In genomic region chr17:8176197-8176940, GRCh38 we compare ENCODE assay signal across 8 cellular contexts. TPM values are rescaled to one million over a fixed set of nuclear protein-coding genes. Genes with fewer than 3 reads are reported as not detected.
DNase-seq lines count a peak whose midpoint lies in the region; ATAC-seq, FAIRE-seq and TF ChIP-seq lines count a peak whose summit lies in the region.

Gene TMEM107, minus strand, starts transcription at chr17:8176380. Its CDS starts 94 bp downstream, at chr17:8176286.

- peak; percentile 86 for DNase-seq in Daoy (ENCODE audit: low read depth)
- DNase-seq in NCI-H2171 (lab: John Stamatoyannopoulos, UW) = peak; percentile 89
- peak; percentile 80 for DNase-seq in activated B cell treated with CpG ODN at 0.5 μM for 24 hours
- DNase-seq in cardiac fibroblast (ENCODE audit: low read depth in 2 of 2) = peak; percentile 82 to 84
- DNase-seq in immature natural killer cell = peak; percentile 84 to 85 (median 84)
- peak; percentile 86 for DNase-seq in small intestine

- TF ChIP-seq CTCF in activated B cell treated with CpG ODN at 0.5 μM for 24 hours (IDR thresholded peaks at IDR 0.05) (no peak), cardiac fibroblast (IDR thresholded peaks at IDR 0.05; ENCODE audit: low read depth, low read length) (no peak)

- peak; percentile 30 for ATAC-seq in HG02588 (IDR thresholded peaks at IDR 0.05; ENCODE audit: unreplicated experiment)
- ATAC-seq in activated B cell treated with CpG ODN at 0.5 μM for 24 hours (ENCODE audit: low read depth) = peak; percentile 46
- ATAC-seq in HG03469 (IDR thresholded peaks at IDR 0.05; ENCODE audit: unreplicated experiment) = no peak

- H3K36me3 Mint-ChIP-seq in activated B cell treated with CpG ODN at 0.5 μM for 24 hours (ENCODE audit: low read depth) (peaks cover 4% of the 10 kb centered on the region), immature natural killer cell (no peaks in the 10 kb centered on the region)

- H3K36me3 ChIP-seq in small intestine (ENCODE audit: control insufficient read depth in 2 of 2, insufficient read depth in 2 of 2, low read length in 2 of 2) = no peaks in the 10 kb centered on the region

- H3K9me3 ChIP-seq in small intestine (ENCODE audit: control insufficient read depth, low read depth) = no peaks in the 10 kb centered on the region

- H3K4me1 Mint-ChIP-seq in activated B cell treated with CpG ODN at 0.5 μM for 24 hours (peaks cover 44% of the 10 kb centered on the region), immature natural killer cell (peaks cover 44 to 55% of the 10 kb centered on the region in 2 donors)

- no peaks in the 10 kb centered on the region for H3K9me3 Mint-ChIP-seq in activated B cell treated with CpG ODN at 0.5 μM for 24 hours
- no peaks in the 10 kb centered on the region for H3K9me3 Mint-ChIP-seq in immature natural killer cell

- no peaks in the 10 kb centered on the region for H3K27me3 ChIP-seq in small intestine (ENCODE audit: control insufficient read depth in 2 of 2, insufficient read depth in 2 of 2, low read length in 2 of 2)

- H3K4me1 ChIP-seq in small intestine (ENCODE audit: control insufficient read depth in 2 of 2, insufficient read depth in 1 of 2, low read depth in 1 of 2, low read length in 1 of 2) = peaks cover 0 to 7% of the 10 kb centered on the region in 2 donors

- no peak for FAIRE-seq in small intestine (lab: Jason Lieb, UNC)

- POLR2A ChIA-PET in activated B cell treated with CpG ODN at 0.5 μM for 24 hours (lab: Charles Lee) = interaction anchor here (0.6 to 9.2 kb wide), 13 partner anchors 8 to 490 kb away, joined by 3 to 365 read pairs (median 5); partner anchors contain the start of genes BORCS6 and CTC1

- peak within 1 kb of the TSS; percentile 27 to 78 for H3K27ac ChIP-seq in small intestine (ENCODE audit: low read depth in 1 of 2, low read length in 1 of 2)

- intact Hi-C loops in activated B cell treated with CpG ODN at 0.5 μM for 24 hours (cut with micrococcal nuclease) = loop anchor here (1.0 kb wide), 1 partner anchor 124 kb away; no protein-coding TSS in a partner anchor

- CTCF ChIA-PET in activated B cell treated with CpG ODN at 0.5 μM for 24 hours (lab: Charles Lee) = interaction anchor here (2.4 kb wide), 1 partner anchor 10 kb away, joined by 8 read pairs; no protein-coding TSS in a partner anchor

- H3K4me3 ChIP-seq in cardiac fibroblast (replicated peaks in 1 of 2; ENCODE audit: low read depth in 2 of 2, low read length in 2 of 2) (peak within 1 kb of the TSS; percentile 59 to 76), small intestine (ENCODE audit: low read depth in 1 of 2, low read length in 2 of 2) (peak within 1 kb of the TSS; percentile 39 to 71)

- H3K27ac Mint-ChIP-seq in activated B cell treated with CpG ODN at 0.5 μM for 24 hours (peak within 1 kb of the TSS; percentile 89), immature natural killer cell (peak within 1 kb of the TSS; percentile 92 to 100 (median 96))

- 1 to 2% (median 2%) methylated on average over 55 to 56 of the region's 56 CpGs for WGBS in small intestine, 3 donors

- H3K27me3 Mint-ChIP-seq in activated B cell treated with CpG ODN at 0.5 μM for 24 hours (no peaks in the 10 kb centered on the region), immature natural killer cell (ENCODE audit: low read depth in 3 of 3) (peaks cover 11 to 16% (median 11%) of the 10 kb centered on the region in 3 donors)

- H3K4me3 Mint-ChIP-seq in activated B cell treated with CpG ODN at 0.5 μM for 24 hours = peak within 1 kb of the TSS; percentile 90
- peak within 1 kb of the TSS; percentile 91 to 94 (median 93) for H3K4me3 Mint-ChIP-seq in immature natural killer cell

RNA-seq across cellular contexts. Expression of gene TMEM107, which starts in this region (rescaled TPM):
- total RNA-seq in Daoy (2014; rRNA removed; shearing (Covaris generic)) = 23.4 TPM in 2 replicates
- 17.3 and 20.9 TPM in 2 replicates for total RNA-seq in activated B cell treated with CpG ODN at 0.5 μM for 24 hours
- 10 to 100 TPM; 53.3 to 69.3 (median 64.0) TPM for polyA plus RNA-seq in immature natural killer cell
- 10 to 100 TPM in 1 of 3 donors, 1 to 10 TPM in 1, under 1 TPM in 1; 0.89 to 14.9 (median 1.4) TPM for polyA plus RNA-seq in small intestine
